ENCODE assay signal across 1 cellular context in the genomic region with DNA sequence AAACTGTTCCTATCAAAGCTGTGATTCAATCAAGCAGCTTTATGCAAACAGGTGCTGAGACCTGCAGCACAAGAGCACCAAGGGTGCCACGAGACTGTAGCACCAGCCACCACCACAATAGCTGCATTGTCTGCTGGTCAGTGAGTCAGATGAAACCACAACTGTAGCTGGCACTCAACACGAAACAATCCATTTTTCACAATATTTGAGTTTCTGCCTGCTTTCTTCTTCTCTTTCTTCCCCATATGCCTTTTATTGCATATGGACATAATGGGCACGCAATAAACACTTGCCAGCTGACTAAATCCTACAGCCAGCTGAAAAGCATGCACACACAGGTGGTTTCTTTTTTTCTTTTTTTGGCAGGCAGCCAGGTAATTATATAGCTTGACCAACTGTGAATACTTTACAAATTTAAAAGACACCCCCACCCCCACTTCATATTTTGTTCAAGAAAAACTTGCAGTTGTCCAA.
A peak's percentile ranks its signal among the peaks of the same experiment; 100 is the strongest.
TF ChIP-seq lines count a peak whose summit lies in the region.

No MANE protein-coding gene starts in this region.

TF ChIP-seq in SK-N-SH, 30 proteins besides CTCF, POLR2A, EP300 and RAD21 (continued from another document):
- TF ChIP-seq, protein P1, sequence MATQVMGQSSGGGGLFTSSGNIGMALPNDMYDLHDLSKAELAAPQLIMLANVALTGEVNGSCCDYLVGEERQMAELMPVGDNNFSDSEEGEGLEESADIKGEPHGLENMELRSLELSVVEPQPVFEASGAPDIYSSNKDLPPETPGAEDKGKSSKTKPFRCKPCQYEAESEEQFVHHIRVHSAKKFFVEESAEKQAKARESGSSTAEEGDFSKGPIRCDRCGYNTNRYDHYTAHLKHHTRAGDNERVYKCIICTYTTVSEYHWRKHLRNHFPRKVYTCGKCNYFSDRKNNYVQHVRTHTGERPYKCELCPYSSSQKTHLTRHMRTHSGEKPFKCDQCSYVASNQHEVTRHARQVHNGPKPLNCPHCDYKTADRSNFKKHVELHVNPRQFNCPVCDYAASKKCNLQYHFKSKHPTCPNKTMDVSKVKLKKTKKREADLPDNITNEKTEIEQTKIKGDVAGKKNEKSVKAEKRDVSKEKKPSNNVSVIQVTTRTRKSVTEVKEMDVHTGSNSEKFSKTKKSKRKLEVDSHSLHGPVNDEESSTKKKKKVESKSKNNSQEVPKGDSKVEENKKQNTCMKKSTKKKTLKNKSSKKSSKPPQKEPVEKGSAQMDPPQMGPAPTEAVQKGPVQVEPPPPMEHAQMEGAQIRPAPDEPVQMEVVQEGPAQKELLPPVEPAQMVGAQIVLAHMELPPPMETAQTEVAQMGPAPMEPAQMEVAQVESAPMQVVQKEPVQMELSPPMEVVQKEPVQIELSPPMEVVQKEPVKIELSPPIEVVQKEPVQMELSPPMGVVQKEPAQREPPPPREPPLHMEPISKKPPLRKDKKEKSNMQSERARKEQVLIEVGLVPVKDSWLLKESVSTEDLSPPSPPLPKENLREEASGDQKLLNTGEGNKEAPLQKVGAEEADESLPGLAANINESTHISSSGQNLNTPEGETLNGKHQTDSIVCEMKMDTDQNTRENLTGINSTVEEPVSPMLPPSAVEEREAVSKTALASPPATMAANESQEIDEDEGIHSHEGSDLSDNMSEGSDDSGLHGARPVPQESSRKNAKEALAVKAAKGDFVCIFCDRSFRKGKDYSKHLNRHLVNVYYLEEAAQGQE (IDR thresholded peaks at IDR 0.05; ENCODE audit: low read depth, low read length): no peak
- TF ChIP-seq CHD2 (IDR thresholded peaks at IDR 0.05; ENCODE audit: low read length, partially characterized antibody) (no peak), RXRA (IDR thresholded peaks at IDR 0.05; ENCODE audit: borderline replicate concordance, low read depth) (no peak), FOXJ3 (CRISPR knock-in tag; IDR thresholded peaks at IDR 0.05) (no peak), EZH2phosphoT487 (IDR thresholded peaks at IDR 0.05; ENCODE audit: borderline replicate concordance, low read depth) (no peak), TAF1 (IDR thresholded peaks at IDR 0.05; ENCODE audit: borderline replicate concordance, low read depth, low read length) (no peak), SMC3 (IDR thresholded peaks at IDR 0.05; ENCODE audit: low read depth, low read length) (no peak), GATA2 (CRISPR knock-in tag; IDR thresholded peaks at IDR 0.05) (no peak), TCF12 (IDR thresholded peaks at IDR 0.05) (peak; percentile 93), GABPA (IDR thresholded peaks at IDR 0.05; ENCODE audit: low read depth) (no peak), ELF1 (IDR thresholded peaks at IDR 0.05) (no peak), YY1 (IDR thresholded peaks at IDR 0.05; ENCODE audit: low read depth) (no peak), NFIC (IDR thresholded peaks at IDR 0.05; ENCODE audit: borderline replicate concordance) (peak; percentile 89), MXI1 (IDR thresholded peaks at IDR 0.05; ENCODE audit: low read depth, low read length) (no peak), NRF1 (IDR thresholded peaks at IDR 0.05; ENCODE audit: low read depth, low read length) (no peak), FOSL2 (IDR thresholded peaks at IDR 0.05; ENCODE audit: borderline replicate concordance, low read depth) (peak; percentile 69; the same call in 1 of the 2 replicates)
- TF ChIP-seq, protein P2, sequence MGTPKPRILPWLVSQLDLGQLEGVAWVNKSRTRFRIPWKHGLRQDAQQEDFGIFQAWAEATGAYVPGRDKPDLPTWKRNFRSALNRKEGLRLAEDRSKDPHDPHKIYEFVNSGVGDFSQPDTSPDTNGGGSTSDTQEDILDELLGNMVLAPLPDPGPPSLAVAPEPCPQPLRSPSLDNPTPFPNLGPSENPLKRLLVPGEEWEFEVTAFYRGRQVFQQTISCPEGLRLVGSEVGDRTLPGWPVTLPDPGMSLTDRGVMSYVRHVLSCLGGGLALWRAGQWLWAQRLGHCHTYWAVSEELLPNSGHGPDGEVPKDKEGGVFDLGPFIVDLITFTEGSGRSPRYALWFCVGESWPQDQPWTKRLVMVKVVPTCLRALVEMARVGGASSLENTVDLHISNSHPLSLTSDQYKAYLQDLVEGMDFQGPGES (IDR thresholded peaks at IDR 0.05; ENCODE audit: low read depth, low read length): no peak
- TF ChIP-seq, protein P3, sequence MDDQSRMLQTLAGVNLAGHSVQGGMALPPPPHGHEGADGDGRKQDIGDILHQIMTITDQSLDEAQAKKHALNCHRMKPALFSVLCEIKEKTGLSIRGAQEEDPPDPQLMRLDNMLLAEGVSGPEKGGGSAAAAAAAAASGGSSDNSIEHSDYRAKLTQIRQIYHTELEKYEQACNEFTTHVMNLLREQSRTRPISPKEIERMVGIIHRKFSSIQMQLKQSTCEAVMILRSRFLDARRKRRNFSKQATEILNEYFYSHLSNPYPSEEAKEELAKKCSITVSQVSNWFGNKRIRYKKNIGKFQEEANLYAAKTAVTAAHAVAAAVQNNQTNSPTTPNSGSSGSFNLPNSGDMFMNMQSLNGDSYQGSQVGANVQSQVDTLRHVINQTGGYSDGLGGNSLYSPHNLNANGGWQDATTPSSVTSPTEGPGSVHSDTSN (IDR thresholded peaks at IDR 0.05): peak; percentile 81
- TF ChIP-seq, protein P4, sequence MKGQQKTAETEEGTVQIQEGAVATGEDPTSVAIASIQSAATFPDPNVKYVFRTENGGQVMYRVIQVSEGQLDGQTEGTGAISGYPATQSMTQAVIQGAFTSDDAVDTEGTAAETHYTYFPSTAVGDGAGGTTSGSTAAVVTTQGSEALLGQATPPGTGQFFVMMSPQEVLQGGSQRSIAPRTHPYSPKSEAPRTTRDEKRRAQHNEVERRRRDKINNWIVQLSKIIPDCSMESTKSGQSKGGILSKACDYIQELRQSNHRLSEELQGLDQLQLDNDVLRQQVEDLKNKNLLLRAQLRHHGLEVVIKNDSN (IDR thresholded peaks at IDR 0.05; ENCODE audit: borderline replicate concordance, low read depth): no peak
